8 cellular contexts compared by ENCODE assay signal in genomic region chr10:95308389-95309302, GRCh38. TPM values are rescaled to one million over a fixed set of nuclear protein-coding genes. Genes with fewer than 3 reads are reported as not detected.
A peak's percentile ranks its signal among the peaks of the same experiment; 100 is the strongest.
DNase-seq lines count a peak whose midpoint lies in the region; ATAC-seq, FAIRE-seq and TF ChIP-seq lines count a peak whose summit lies in the region.

No MANE protein-coding gene starts in this region.

- H3K36me3 ChIP-seq in HUES6 (ENCODE audit: control insufficient read depth, insufficient read depth, low read length) (no peaks in the 10 kb centered on the region), K562 (ENCODE audit: control insufficient read depth, insufficient read depth, low read length) (no peaks in the 10 kb centered on the region), left lung (no peaks in the 10 kb centered on the region), transverse colon (no peaks in the 10 kb centered on the region)

- H3K9me1 ChIP-seq in K562 (ENCODE audit: control insufficient read depth, insufficient read depth, low read length) = no peaks in the 10 kb centered on the region

- H3K27ac ChIP-seq in HUES6 (ENCODE audit: low read depth, low read length) (peak overlapping the region; percentile 80; the same call in 1 of the 2 replicates), K562 (ENCODE audit: extremely low read depth, low read depth, low read length) (peak overlapping the region; percentile 68; the same call in 2 of the 3 replicates), left lung (peak overlapping the region; percentile 55 to 67), transverse colon (peak overlapping the region; percentile 78 to 84 (median 80))

- peak overlapping the region; percentile 54; the same call in 1 of the 2 replicates for H2AFZ ChIP-seq in K562 (ENCODE audit: low read depth, low read length)

- peaks cover 60% of the 10 kb centered on the region for H3K4me1 ChIP-seq in HUES6 (ENCODE audit: control insufficient read depth, insufficient read depth, low read length)
- peaks cover 16 to 60% of the 10 kb centered on the region in 2 experiments for H3K4me1 ChIP-seq in K562 (replicated peaks in 1 of 2; ENCODE audit: control insufficient read depth in 2 of 2, insufficient read depth in 2 of 2, low read length in 2 of 2)
- peaks cover 0 to 40% of the 10 kb centered on the region in 2 donors for H3K4me1 ChIP-seq in left lung
- peaks cover 6 to 50% (median 28%) of the 10 kb centered on the region in 4 donors for H3K4me1 ChIP-seq in transverse colon

- no peaks in the 10 kb centered on the region for H4K20me1 ChIP-seq in K562 (replicated peaks; ENCODE audit: control insufficient read depth, insufficient read depth, low read length)

- H3K4me3 ChIP-seq in HUES6 (ENCODE audit: low read depth, low read length) (no peak overlapping the region), K562 (no peak overlapping the region), left lung (no peak overlapping the region), transverse colon (no peak overlapping the region)

- BruUV-seq in K562 (replicated peaks; lab: Mats Ljungman, UMichigan) = no TSS peak

- ATAC-seq in K562 (peak; percentile 72), left lung (peak; percentile 83), GM19035 (IDR thresholded peaks at IDR 0.05; ENCODE audit: unreplicated experiment) (no peak)

- H3K27me3 ChIP-seq in HUES6 (ENCODE audit: control insufficient read depth, insufficient read depth, low read length) (no peaks in the 10 kb centered on the region), K562 (ENCODE audit: control insufficient read depth in 2 of 2, insufficient read depth in 2 of 2, low read length in 2 of 2) (no peaks in the 10 kb centered on the region), left lung (no peaks in the 10 kb centered on the region), transverse colon (no peaks in the 10 kb centered on the region)

- whole genome bisulfite sequencing in K562 (ENCODE audit: insufficient coverage, low coverage, missing lambda C conversion rate) = 4% methylated on average over 5 of the region's 8 CpGs
- WGBS in transverse colon (ENCODE audit: low coverage in 1 of 2), 2 donors = 31 to 32% methylated on average over 6 to 8 of the region's 8 CpGs

- TF ChIP-seq CTCF in K562 (IDR thresholded peaks at IDR 0.05 in 2 of 3, conservative IDR thresholded peaks at IDR 0.05 in 1 of 3; ENCODE audit: insufficient read depth in 2 of 3, low read depth in 1 of 3, low read length in 3 of 3) = no peak
- TF ChIP-seq CTCF in left lung (IDR thresholded peaks at IDR 0.05) = no peak
- no peak for TF ChIP-seq CTCF in transverse colon (IDR thresholded peaks at IDR 0.05)

- TF ChIP-seq EP300 in K562 (IDR thresholded peaks at IDR 0.05; ENCODE audit: low read length) = no peak
- no peak for TF ChIP-seq EP300 in transverse colon (IDR thresholded peaks at IDR 0.05; ENCODE audit: low read depth)

- intact Hi-C loops in K562 (cut with micrococcal nuclease) = no loop called here
- intact Hi-C loops in left lung (cut with DNase I) = no loop called here
- intact Hi-C loops in transverse colon (cut with DNase I; ENCODE audit: low total_unique reads) = no loop called here

- peak overlapping the region; percentile 54 for H3K4me2 ChIP-seq in K562 (ENCODE audit: insufficient read depth, low read length)

- no peaks in the 10 kb centered on the region for H3K79me2 ChIP-seq in K562 (ENCODE audit: control insufficient read depth, insufficient read depth, low read length)

- in situ Hi-C loops in K562 (cut with MboI) (no loop called here), transverse colon (cut with MboI; ENCODE audit: low pct_ligation_motif_present in 1 of 4, low pct_unique_long_range_greater_than_20kb in 1 of 4, low sequenced_read_pairs in 3 of 4) (no loop called here)

- POLR2A ChIA-PET in K562 (lab: Yijun Ruan, JAX) = interaction anchor here (0.6 to 1.0 kb wide), 2 partner anchors 14 to 19 kb away, joined by 3 to 4 read pairs; no protein-coding TSS in a partner anchor

- FAIRE-seq in K562 (lab: Jason Lieb, UNC) (peak; percentile 91), GM19239 (lab: Jason Lieb, UNC) (no peak)

- no peak for TF ChIP-seq RAD21 in K562 (CRISPR knock-in tag; conservative IDR thresholded peaks at IDR 0.05 in 1 of 2, IDR thresholded peaks at IDR 0.05 in 1 of 2)

- no peak for TF ChIP-seq POLR2A in K562 (conservative IDR thresholded peaks at IDR 0.05)
- TF ChIP-seq POLR2A in transverse colon (IDR thresholded peaks at IDR 0.05) = no peak

- DNase-seq in AG20443 (ENCODE audit: low spot score) = peak; percentile 79
- peak in 2 of 4 experiments; percentile 51 to 80 for DNase-seq in K562 (ENCODE audit: extremely low read depth in 1 of 4, low spot score in 3 of 4)
- DNase-seq in left lung = peak; percentile 79 to 89
- peak; percentile 90 for DNase-seq in transverse colon
- no peak for DNase-seq in activated CD4-positive, alpha-beta T cell treated with anti-CD3 and anti-CD28 coated beads, Interleukin-2, amount 50 U/mL, for 1 hour
- no peak for DNase-seq in GM19239 (ENCODE audit: insufficient read length, low spot score)

- H3K9ac ChIP-seq in HUES6 (ENCODE audit: low read length) (peak overlapping the region; percentile 32), K562 (ENCODE audit: insufficient read depth in 1 of 2, low read depth in 2 of 2, low read length in 2 of 2) (no peak overlapping the region)

- H3K9me3 ChIP-seq in HUES6 (ENCODE audit: control insufficient read depth, insufficient read depth, low read depth, low read length) (no peaks in the 10 kb centered on the region), K562 (replicated peaks; ENCODE audit: control insufficient read depth, insufficient read depth, low read depth, low read length) (no peaks in the 10 kb centered on the region), left lung (no peaks in the 10 kb centered on the region), transverse colon (no peaks in the 10 kb centered on the region)

- CTCF ChIA-PET in K562 (lab: Yijun Ruan, JAX; ENCODE audit: low intra/inter-chr PET ratio) = no interaction called here

TF ChIP-seq in K562, 482 proteins besides CTCF, POLR2A, EP300 and RAD21 (continues in another document):
- TF ChIP-seq ZNF717 (CRISPR knock-in tag; IDR thresholded peaks at IDR 0.05) (no peak), POLR2AphosphoS2 (IDR thresholded peaks at IDR 0.05; ENCODE audit: low read length) (no peak), MYNN (IDR thresholded peaks at IDR 0.05) (peak; percentile 81), MYNN (CRISPR knock-in tag; IDR thresholded peaks at IDR 0.05) (no peak), MTA2 (IDR thresholded peaks at IDR 0.05; ENCODE audit: low read depth) (peak; percentile 11; the same call in 1 of the 2 replicates), MTA3 (IDR thresholded peaks at IDR 0.05; ENCODE audit: borderline replicate concordance) (0 out of 2 replicates have a peak, but pooled peaks have one; percentile 13), TRIM28 (IDR thresholded peaks at IDR 0.05) (no peak)
- TF ChIP-seq, protein P1, sequence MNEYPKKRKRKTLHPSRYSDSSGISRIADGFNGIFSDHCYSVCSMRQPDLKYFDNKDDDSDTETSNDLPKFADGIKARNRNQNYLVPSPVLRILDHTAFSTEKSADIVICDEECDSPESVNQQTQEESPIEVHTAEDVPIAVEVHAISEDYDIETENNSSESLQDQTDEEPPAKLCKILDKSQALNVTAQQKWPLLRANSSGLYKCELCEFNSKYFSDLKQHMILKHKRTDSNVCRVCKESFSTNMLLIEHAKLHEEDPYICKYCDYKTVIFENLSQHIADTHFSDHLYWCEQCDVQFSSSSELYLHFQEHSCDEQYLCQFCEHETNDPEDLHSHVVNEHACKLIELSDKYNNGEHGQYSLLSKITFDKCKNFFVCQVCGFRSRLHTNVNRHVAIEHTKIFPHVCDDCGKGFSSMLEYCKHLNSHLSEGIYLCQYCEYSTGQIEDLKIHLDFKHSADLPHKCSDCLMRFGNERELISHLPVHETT (CRISPR knock-in tag; conservative IDR thresholded peaks at IDR 0.05 in 1 of 2, IDR thresholded peaks at IDR 0.05 in 1 of 2) = 0 out of 4 replicates have a peak, but pooled peaks of 1 of the 2 experiments have one; percentile 31
- TF ChIP-seq, protein P2, sequence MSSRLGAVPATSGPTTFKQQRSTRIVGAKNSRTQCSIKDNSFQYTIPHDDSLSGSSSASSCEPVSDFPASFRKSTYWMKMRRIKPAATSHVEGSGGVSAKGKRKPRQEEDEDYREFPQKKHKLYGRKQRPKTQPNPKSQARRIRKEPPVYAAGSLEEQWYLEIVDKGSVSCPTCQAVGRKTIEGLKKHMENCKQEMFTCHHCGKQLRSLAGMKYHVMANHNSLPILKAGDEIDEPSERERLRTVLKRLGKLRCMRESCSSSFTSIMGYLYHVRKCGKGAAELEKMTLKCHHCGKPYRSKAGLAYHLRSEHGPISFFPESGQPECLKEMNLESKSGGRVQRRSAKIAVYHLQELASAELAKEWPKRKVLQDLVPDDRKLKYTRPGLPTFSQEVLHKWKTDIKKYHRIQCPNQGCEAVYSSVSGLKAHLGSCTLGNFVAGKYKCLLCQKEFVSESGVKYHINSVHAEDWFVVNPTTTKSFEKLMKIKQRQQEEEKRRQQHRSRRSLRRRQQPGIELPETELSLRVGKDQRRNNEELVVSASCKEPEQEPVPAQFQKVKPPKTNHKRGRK (tag; IDR thresholded peaks at IDR 0.05) = no peak

RNA-seq across cellular contexts. Expression of gene PDLIM1, which starts 17.8 kb away (rescaled TPM):
- 33.7 and 36.9 TPM in 2 replicates for total RNA-seq in K562 (2011; cell fraction: chromatin; rRNA removed; ENCODE audit: low replicate concordance)
- 27.2 and 28.5 TPM in 2 replicates for total RNA-seq in K562 (2011; cell fraction: nucleolus; rRNA removed)
- 37.0 and 40.4 TPM in 2 replicates for total RNA-seq in K562 (2011; cell fraction: nucleoplasm; rRNA removed)
- total RNA-seq in K562 (2014; rRNA removed) = 19.8 and 23.9 TPM in 2 replicates
- 39.1 and 41.6 TPM in 2 replicates for total RNA-seq in K562 (2014; rRNA removed; fragmentation: Illumina TruSeq; extraction: Trizol)
- 29.6 and 32.7 TPM in 2 replicates for total RNA-seq in K562 (2015; rRNA removed; fragmentation: Illumina TruSeq; extraction: Trizol)
- total RNA-seq in K562 (2021) = 110 and 116 TPM in 2 replicates
- polyA plus RNA-seq in K562 (2011; rRNA removed) = 47.3 and 71.2 TPM in 2 replicates
- polyA plus RNA-seq in K562 (2011; cell fraction: cytosol; rRNA removed) = 79.5 and 97.2 TPM in 2 replicates
- 42.8 and 45.8 TPM in 2 replicates for polyA plus RNA-seq in K562 (2011; cell fraction: nucleus; rRNA removed)
- polyA plus RNA-seq in K562 (2012) = 144 and 169 TPM in 2 replicates
- 128 and 164 TPM in 2 replicates for polyA plus RNA-seq in K562 (2014; fragmentation: Illumina TruSeq; extraction: Trizol)
- polyA plus RNA-seq in K562 (2014; fragmentation: Nextera tagmentation; extraction: Ambion mirVana) = 10 to 100 TPM; 25.6 to 32.9 TPM
- 56.5 and 59.1 TPM in 2 replicates for polyA plus RNA-seq in K562 (2014; rRNA removed)
- 68.9 and 82.4 TPM in 2 replicates for polyA minus RNA-seq in K562 (2011; rRNA and poly(A)+ RNA removed)
- polyA minus RNA-seq in K562 (2011; cell fraction: cytosol; rRNA and poly(A)+ RNA removed) = 67.6 and 71.5 TPM in 2 replicates
- 14.0 and 21.2 TPM in 2 replicates for polyA minus RNA-seq in K562 (2011; cell fraction: nucleus; rRNA and poly(A)+ RNA removed)
- total RNA-seq in left lung = 100 to 1,000 TPM; 176 to 268 TPM
- 100 to 1,000 TPM; 201 to 259 (median 225) TPM for total RNA-seq in transverse colon

Comparison
In these comparisons a context has a peak if more than half of its experiments do, and no peak if none do; other contexts are left out.
1. DNase-seq: peak in AG20443 (single experiment), left lung (2 of 2) and transverse colon (single experiment); none in activated CD4-positive, alpha-beta T cell treated with anti-CD3 and anti-CD28 coated beads, Interleukin-2, amount 50 U/mL, for 1 hour (single experiment) and GM19239 (single experiment).
2. Peak in every context shown above with its lines, with median percentiles within 50 percentile points of each other: H3K27ac ChIP-seq.